1 cellular context compared by ENCODE assay signal in the genomic region with DNA sequence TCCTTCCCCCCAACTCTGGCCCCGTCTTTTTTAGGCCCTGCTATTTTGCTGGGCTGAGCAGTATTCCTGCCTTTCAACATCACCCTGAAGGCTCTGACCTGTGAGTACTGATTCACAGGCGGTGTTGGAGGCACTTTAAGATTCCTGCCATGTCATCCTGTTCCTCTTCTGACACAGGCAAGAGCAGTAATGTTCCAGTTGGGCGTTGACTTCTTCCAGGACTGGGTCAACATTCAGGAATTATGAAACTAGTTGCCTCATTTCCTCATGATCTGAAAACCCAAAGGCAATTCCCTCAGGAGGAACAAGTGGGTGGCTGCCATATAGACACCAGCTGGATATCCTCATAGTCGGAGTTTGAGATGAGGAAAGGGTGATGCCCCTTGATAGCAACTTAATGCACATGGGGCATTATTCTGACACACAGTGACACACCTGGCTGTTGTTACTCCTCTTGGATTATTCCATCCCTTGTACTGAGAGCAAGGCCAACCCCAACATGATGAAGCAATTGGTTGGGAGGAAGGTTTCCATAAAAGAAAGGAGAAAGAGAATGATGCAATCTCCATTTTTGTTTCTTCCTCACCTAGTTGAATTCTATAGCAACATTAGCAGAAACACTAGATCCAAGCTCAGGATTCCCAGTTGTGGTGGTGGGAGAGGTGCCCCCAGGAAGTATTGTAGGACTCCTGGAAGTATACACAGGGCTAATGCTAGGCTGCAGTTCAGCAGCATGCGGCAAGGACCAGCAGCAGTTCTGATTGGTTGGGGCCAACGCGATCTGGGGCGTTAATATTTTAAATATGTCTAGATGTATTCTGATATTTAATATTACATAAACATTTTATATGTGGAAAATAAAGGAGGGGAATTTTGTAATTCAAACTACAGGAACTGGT.
TF ChIP-seq lines count a peak whose summit lies in the region.

No MANE protein-coding gene starts in this region.

TF ChIP-seq in GM23338, 12 proteins besides CTCF, POLR2A, EP300 and RAD21 (continued from another document):
- TF ChIP-seq, protein P1, sequence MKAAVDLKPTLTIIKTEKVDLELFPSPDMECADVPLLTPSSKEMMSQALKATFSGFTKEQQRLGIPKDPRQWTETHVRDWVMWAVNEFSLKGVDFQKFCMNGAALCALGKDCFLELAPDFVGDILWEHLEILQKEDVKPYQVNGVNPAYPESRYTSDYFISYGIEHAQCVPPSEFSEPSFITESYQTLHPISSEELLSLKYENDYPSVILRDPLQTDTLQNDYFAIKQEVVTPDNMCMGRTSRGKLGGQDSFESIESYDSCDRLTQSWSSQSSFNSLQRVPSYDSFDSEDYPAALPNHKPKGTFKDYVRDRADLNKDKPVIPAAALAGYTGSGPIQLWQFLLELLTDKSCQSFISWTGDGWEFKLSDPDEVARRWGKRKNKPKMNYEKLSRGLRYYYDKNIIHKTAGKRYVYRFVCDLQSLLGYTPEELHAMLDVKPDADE (IDR thresholded peaks at IDR 0.05), result no peak
- TF ChIP-seq, protein P2, sequence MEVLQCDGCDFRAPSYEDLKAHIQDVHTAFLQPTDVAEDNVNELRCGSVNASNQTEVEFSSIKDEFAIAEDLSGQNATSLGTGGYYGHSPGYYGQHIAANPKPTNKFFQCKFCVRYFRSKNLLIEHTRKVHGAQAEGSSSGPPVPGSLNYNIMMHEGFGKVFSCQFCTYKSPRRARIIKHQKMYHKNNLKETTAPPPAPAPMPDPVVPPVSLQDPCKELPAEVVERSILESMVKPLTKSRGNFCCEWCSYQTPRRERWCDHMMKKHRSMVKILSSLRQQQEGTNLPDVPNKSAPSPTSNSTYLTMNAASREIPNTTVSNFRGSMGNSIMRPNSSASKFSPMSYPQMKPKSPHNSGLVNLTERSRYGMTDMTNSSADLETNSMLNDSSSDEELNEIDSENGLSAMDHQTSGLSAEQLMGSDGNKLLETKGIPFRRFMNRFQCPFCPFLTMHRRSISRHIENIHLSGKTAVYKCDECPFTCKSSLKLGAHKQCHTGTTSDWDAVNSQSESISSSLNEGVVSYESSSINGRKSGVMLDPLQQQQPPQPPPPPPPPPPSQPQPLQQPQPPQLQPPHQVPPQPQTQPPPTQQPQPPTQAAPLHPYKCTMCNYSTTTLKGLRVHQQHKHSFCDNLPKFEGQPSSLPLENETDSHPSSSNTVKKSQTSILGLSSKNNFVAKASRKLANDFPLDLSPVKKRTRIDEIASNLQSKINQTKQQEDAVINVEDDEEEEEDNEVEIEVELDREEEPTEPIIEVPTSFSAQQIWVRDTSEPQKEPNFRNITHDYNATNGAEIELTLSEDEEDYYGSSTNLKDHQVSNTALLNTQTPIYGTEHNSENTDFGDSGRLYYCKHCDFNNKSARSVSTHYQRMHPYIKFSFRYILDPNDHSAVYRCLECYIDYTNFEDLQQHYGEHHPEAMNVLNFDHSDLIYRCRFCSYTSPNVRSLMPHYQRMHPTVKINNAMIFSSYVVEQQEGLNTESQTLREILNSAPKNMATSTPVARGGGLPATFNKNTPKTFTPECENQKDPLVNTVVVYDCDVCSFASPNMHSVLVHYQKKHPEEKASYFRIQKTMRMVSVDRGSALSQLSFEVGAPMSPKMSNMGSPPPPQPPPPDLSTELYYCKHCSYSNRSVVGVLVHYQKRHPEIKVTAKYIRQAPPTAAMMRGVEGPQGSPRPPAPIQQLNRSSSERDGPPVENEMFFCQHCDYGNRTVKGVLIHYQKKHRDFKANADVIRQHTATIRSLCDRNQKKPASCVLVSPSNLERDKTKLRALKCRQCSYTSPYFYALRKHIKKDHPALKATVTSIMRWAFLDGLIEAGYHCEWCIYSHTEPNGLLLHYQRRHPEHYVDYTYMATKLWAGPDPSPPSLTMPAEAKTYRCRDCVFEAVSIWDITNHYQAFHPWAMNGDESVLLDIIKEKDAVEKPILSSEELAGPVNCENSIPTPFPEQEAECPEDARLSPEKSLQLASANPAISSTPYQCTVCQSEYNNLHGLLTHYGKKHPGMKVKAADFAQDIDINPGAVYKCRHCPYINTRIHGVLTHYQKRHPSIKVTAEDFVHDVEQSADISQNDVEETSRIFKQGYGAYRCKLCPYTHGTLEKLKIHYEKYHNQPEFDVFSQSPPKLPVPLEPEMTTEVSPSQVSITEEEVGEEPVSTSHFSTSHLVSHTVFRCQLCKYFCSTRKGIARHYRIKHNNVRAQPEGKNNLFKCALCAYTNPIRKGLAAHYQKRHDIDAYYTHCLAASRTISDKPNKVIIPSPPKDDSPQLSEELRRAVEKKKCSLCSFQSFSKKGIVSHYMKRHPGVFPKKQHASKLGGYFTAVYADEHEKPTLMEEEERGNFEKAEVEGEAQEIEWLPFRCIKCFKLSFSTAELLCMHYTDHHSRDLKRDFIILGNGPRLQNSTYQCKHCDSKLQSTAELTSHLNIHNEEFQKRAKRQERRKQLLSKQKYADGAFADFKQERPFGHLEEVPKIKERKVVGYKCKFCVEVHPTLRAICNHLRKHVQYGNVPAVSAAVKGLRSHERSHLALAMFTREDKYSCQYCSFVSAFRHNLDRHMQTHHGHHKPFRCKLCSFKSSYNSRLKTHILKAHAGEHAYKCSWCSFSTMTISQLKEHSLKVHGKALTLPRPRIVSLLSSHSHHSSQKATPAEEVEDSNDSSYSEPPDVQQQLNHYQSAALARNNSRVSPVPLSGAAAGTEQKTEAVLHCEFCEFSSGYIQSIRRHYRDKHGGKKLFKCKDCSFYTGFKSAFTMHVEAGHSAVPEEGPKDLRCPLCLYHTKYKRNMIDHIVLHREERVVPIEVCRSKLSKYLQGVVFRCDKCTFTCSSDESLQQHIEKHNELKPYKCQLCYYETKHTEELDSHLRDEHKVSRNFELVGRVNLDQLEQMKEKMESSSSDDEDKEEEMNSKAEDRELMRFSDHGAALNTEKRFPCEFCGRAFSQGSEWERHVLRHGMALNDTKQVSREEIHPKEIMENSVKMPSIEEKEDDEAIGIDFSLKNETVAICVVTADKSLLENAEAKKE (CRISPR knock-in tag; IDR thresholded peaks at IDR 0.05), result no peak
